In the genomic region with DNA sequence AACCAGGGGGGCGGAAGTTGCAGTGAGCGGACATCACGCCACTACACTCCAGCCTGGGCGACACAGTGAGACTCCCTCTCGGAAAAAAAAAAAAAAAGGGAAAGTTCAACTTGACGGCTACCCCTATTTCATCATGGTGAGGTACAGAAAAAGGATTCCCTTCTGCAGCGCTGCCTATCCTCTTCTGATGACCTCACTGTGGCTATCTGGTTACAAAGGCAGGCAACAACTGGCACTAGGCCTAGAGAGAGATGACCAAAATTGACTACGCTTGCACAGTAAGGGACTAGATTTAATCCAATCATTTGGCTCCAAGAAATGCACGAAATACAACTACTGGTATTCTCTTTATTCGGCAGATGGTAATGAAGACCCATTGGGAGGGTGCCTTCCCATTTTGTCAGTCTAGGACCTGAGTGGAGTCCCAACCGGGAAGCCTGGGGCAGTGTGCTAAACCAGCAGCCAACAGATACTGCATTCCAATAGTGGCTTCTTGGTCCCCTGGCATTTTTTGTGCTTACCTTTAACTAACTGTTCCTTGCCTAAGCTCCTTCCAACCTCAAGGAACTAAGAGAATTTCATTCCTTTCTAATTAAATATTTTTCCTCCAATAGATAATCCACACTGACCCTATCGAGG, we compare ENCODE assay signal across 3 cellular contexts.
TF ChIP-seq lines count a peak whose summit lies in the region.

No MANE protein-coding gene starts in this region.

TF ChIP-seq in liver, 16 proteins besides CTCF, POLR2A, EP300 and RAD21 (continued from another document):
- TF ChIP-seq, protein P1, sequence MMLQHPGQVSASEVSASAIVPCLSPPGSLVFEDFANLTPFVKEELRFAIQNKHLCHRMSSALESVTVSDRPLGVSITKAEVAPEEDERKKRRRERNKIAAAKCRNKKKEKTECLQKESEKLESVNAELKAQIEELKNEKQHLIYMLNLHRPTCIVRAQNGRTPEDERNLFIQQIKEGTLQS (IDR thresholded peaks at IDR 0.05), result no peak
- TF ChIP-seq, protein P2, sequence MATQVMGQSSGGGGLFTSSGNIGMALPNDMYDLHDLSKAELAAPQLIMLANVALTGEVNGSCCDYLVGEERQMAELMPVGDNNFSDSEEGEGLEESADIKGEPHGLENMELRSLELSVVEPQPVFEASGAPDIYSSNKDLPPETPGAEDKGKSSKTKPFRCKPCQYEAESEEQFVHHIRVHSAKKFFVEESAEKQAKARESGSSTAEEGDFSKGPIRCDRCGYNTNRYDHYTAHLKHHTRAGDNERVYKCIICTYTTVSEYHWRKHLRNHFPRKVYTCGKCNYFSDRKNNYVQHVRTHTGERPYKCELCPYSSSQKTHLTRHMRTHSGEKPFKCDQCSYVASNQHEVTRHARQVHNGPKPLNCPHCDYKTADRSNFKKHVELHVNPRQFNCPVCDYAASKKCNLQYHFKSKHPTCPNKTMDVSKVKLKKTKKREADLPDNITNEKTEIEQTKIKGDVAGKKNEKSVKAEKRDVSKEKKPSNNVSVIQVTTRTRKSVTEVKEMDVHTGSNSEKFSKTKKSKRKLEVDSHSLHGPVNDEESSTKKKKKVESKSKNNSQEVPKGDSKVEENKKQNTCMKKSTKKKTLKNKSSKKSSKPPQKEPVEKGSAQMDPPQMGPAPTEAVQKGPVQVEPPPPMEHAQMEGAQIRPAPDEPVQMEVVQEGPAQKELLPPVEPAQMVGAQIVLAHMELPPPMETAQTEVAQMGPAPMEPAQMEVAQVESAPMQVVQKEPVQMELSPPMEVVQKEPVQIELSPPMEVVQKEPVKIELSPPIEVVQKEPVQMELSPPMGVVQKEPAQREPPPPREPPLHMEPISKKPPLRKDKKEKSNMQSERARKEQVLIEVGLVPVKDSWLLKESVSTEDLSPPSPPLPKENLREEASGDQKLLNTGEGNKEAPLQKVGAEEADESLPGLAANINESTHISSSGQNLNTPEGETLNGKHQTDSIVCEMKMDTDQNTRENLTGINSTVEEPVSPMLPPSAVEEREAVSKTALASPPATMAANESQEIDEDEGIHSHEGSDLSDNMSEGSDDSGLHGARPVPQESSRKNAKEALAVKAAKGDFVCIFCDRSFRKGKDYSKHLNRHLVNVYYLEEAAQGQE (IDR thresholded peaks at IDR 0.05), result no peak
- TF ChIP-seq GABPA (IDR thresholded peaks at IDR 0.05 in 1 of 2, conservative IDR thresholded peaks at IDR 0.05 in 1 of 2), result no peak
- TF ChIP-seq JUND (IDR thresholded peaks at IDR 0.05), result no peak
- TF ChIP-seq, protein P3, sequence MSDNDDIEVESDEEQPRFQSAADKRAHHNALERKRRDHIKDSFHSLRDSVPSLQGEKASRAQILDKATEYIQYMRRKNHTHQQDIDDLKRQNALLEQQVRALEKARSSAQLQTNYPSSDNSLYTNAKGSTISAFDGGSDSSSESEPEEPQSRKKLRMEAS (IDR thresholded peaks at IDR 0.05), result no peak
- TF ChIP-seq EGR1 (IDR thresholded peaks at IDR 0.05; ENCODE audit: low read depth in 2 of 2), result no peak
- no peak for TF ChIP-seq YY1 (IDR thresholded peaks at IDR 0.05)
- no peak for TF ChIP-seq SP1 (IDR thresholded peaks at IDR 0.05)
- no peak for TF ChIP-seq HNF4G (IDR thresholded peaks at IDR 0.05)
- TF ChIP-seq, protein P4, sequence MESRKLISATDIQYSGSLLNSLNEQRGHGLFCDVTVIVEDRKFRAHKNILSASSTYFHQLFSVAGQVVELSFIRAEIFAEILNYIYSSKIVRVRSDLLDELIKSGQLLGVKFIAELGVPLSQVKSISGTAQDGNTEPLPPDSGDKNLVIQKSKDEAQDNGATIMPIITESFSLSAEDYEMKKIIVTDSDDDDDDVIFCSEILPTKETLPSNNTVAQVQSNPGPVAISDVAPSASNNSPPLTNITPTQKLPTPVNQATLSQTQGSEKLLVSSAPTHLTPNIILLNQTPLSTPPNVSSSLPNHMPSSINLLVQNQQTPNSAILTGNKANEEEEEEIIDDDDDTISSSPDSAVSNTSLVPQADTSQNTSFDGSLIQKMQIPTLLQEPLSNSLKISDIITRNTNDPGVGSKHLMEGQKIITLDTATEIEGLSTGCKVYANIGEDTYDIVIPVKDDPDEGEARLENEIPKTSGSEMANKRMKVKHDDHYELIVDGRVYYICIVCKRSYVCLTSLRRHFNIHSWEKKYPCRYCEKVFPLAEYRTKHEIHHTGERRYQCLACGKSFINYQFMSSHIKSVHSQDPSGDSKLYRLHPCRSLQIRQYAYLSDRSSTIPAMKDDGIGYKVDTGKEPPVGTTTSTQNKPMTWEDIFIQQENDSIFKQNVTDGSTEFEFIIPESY (IDR thresholded peaks at IDR 0.05), result no peak
- TF ChIP-seq FOXA1 (IDR thresholded peaks at IDR 0.05), result no peak
- TF ChIP-seq FOXA2 (IDR thresholded peaks at IDR 0.05), result no peak
- TF ChIP-seq TAF1 (conservative IDR thresholded peaks at IDR 0.05), result no peak
TF ChIP-seq in liver: peak in this region for 0.

TF ChIP-seq in HepG2, 621 proteins besides CTCF, POLR2A, EP300 and RAD21 (continued from another document):
- TF ChIP-seq, protein P5, sequence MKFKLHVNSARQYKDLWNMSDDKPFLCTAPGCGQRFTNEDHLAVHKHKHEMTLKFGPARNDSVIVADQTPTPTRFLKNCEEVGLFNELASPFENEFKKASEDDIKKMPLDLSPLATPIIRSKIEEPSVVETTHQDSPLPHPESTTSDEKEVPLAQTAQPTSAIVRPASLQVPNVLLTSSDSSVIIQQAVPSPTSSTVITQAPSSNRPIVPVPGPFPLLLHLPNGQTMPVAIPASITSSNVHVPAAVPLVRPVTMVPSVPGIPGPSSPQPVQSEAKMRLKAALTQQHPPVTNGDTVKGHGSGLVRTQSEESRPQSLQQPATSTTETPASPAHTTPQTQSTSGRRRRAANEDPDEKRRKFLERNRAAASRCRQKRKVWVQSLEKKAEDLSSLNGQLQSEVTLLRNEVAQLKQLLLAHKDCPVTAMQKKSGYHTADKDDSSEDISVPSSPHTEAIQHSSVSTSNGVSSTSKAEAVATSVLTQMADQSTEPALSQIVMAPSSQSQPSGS (CRISPR knock-in tag; IDR thresholded peaks at IDR 0.05), result no peak
- TF ChIP-seq IRF2 (CRISPR knock-in tag; IDR thresholded peaks at IDR 0.05) (no peak), STAT5B (CRISPR knock-in tag; IDR thresholded peaks at IDR 0.05) (no peak)

TF ChIP-seq in HEK293T, 16 proteins besides CTCF, POLR2A, EP300 and RAD21 (continued from another document):
- no peak for TF ChIP-seq SUZ12 (IDR thresholded peaks at IDR 0.05)
- TF ChIP-seq ZNF384 (IDR thresholded peaks at IDR 0.05), result no peak
- no peak for TF ChIP-seq ELF4 (IDR thresholded peaks at IDR 0.05)
